Comparison of ENCODE assay signal across 20 cellular contexts in genomic region chr1:171802207-171802606, GRCh38. TPM values are rescaled to one million over a fixed set of nuclear protein-coding genes. Genes with fewer than 3 reads are reported as not detected.
DNase-seq lines count a peak whose midpoint lies in the region; ATAC-seq, FAIRE-seq and TF ChIP-seq lines count a peak whose summit lies in the region.
"Had no signal": no experiment of that assay in that cellular context is flagged by ENCODE, and none has a peak within 500 bp of the region (broad histone marks: within the 10 kb centered on the region; RNA-seq: fewer than 3 reads in every experiment).

No MANE protein-coding gene starts in this region.

- no peak overlapping the region for H4K5ac ChIP-seq in H9 (ENCODE audit: insufficient read length, low read depth, low read length)

- no peak overlapping the region for H3K4ac ChIP-seq in H9 (ENCODE audit: low read depth, low read length)

- no peak overlapping the region for H2BK5ac ChIP-seq in H9 (ENCODE audit: insufficient read length, low read length)

- FAIRE-seq in TTC549 (lab: Jason Lieb, UNC) = peak; percentile 39
- FAIRE-seq: RCC 7860 had no signal

- H2AK5ac ChIP-seq in H9 (ENCODE audit: insufficient read length, low read length) = no peak overlapping the region

- no peaks in the 10 kb centered on the region for H3K23me2 ChIP-seq in H9 (ENCODE audit: insufficient read length, low read depth, low read length, poor library complexity, severe bottlenecking)

- H2BK20ac ChIP-seq in H9 (ENCODE audit: low read depth, low read length, poor library complexity, severe bottlenecking) = no peak overlapping the region

- no peaks in the 10 kb centered on the region for H3K27me3 Mint-ChIP-seq in H9 (ENCODE audit: low read depth)
- H3K27me3 Mint-ChIP-seq in neural progenitor cell (ENCODE audit: insufficient read depth, low read depth) = peaks cover 4% of the 10 kb centered on the region
- no peaks in the 10 kb centered on the region for H3K27me3 Mint-ChIP-seq in progenitor cell of endocrine pancreas
- no peaks in the 10 kb centered on the region for H3K27me3 Mint-ChIP-seq in glutamatergic neuron (ENCODE audit: unreplicated experiment)
- H3K27me3 Mint-ChIP-seq: activated CD4-positive, alpha-beta T cell treated with anti-CD3 and anti-CD28 coated beads for 36 hours; memory B cell had no signal

- H3F3A ChIP-seq in neural progenitor cell (ENCODE audit: low read depth) = no peaks in the 10 kb centered on the region

- no peak overlapping the region for H3K56ac ChIP-seq in H9 (ENCODE audit: insufficient read length, low read depth, low read length)

- TF ChIP-seq CTCF in H9 (conservative IDR thresholded peaks at IDR 0.05) (peak; percentile 38; the same call in 2 of the 3 replicates), foreskin fibroblast (IDR thresholded peaks at IDR 0.05; ENCODE audit: low read depth, low read length) (peak; percentile 2), neural progenitor cell (IDR thresholded peaks at IDR 0.05) (peak; percentile 11), progenitor cell of endocrine pancreas (IDR thresholded peaks at IDR 0.05; ENCODE audit: unreplicated experiment) (no peak), glutamatergic neuron (IDR thresholded peaks at IDR 0.05; ENCODE audit: partially characterized antibody, unreplicated experiment) (no peak)

- H3K79me2 ChIP-seq in H9 (ENCODE audit: insufficient read depth, low read length) (no peaks in the 10 kb centered on the region), neural progenitor cell (ENCODE audit: low read depth) (no peaks in the 10 kb centered on the region)

- H3K4me2 ChIP-seq in H9 (ENCODE audit: insufficient read depth, insufficient read length, low read length) (no peak overlapping the region), neural progenitor cell (no peak overlapping the region)

- H3K27ac Mint-ChIP-seq in H9 = no peak overlapping the region
- H3K27ac Mint-ChIP-seq in neural progenitor cell = no peak overlapping the region
- H3K27ac Mint-ChIP-seq in progenitor cell of endocrine pancreas = no peak overlapping the region
- no peak overlapping the region for H3K27ac Mint-ChIP-seq in glutamatergic neuron (ENCODE audit: unreplicated experiment)
- H3K27ac Mint-ChIP-seq: activated CD4-positive, alpha-beta T cell treated with anti-CD3 and anti-CD28 coated beads for 36 hours; memory B cell had no signal

- no peaks in the 10 kb centered on the region for H3K79me1 ChIP-seq in H9 (ENCODE audit: insufficient read depth, low read depth, low read length, poor library complexity, severe bottlenecking)

- H2BK15ac ChIP-seq in H9 (ENCODE audit: low read depth, low read length) = no peak overlapping the region

- no peak overlapping the region for H3K14ac ChIP-seq in H9 (ENCODE audit: insufficient read depth, low read length)

- H3K18ac ChIP-seq in H9 (ENCODE audit: insufficient read length, low read depth, low read length) = no peak overlapping the region

- H3K27ac ChIP-seq in H9 (ENCODE audit: insufficient read length, low read depth, low read length) = no peak overlapping the region
- H3K27ac ChIP-seq in neural progenitor cell = no peak overlapping the region
- H3K27ac ChIP-seq: prostate gland had no signal

- H2BK12ac ChIP-seq in H9 (ENCODE audit: insufficient read length, low read depth, low read length) = no peak overlapping the region

- H3K4me1 ChIP-seq in H9 (ENCODE audit: insufficient read depth, low read length) (0 out of 2 replicates have a peak, but pooled peaks cover 2% of the 10 kb centered on the region), neural progenitor cell (no peaks in the 10 kb centered on the region)
- H3K4me1 ChIP-seq: prostate gland had no signal

- DNase-seq in H9 (no peak), foreskin fibroblast (peak in 1 of 2 donors; percentile 36), neural progenitor cell (ENCODE audit: low spot score) (no peak), progenitor cell of endocrine pancreas (ENCODE audit: low spot score, unreplicated experiment) (no peak), glutamatergic neuron (no peak), occipital lobe (lab: John Stamatoyannopoulos, UW) (no peak)
- DNase-seq: activated CD4-positive, alpha-beta T cell treated with anti-CD3 and anti-CD28 coated beads for 36 hours; activated naive CD4-positive, alpha-beta T cell treated with Interleukin-2 at 50 U/mL for 16 hours; activated T-cell treated with anti-CD3 and anti-CD28 coated beads, Interleukin-2, amount 50 U/mL, for 4 hours; Calu3; EL; left colon; NCI-H524 treated with DMSO at 0.1 percent for 48 hours; stimulated activated CD4-positive, alpha-beta T cell treated with anti-CD3 and anti-CD28 coated beads, Interleukin-4, amount 100 ng/mL, for 4 hours had no signal

- no peaks in the 10 kb centered on the region for H4K20me1 ChIP-seq in H9 (ENCODE audit: control insufficient read depth, insufficient read depth, insufficient read length)
- H4K20me1 ChIP-seq in neural progenitor cell (ENCODE audit: low read depth) = no peaks in the 10 kb centered on the region

- no peak overlapping the region for H2BK120ac ChIP-seq in H9 (ENCODE audit: low read depth, low read length, poor library complexity, severe bottlenecking)

- no peaks in the 10 kb centered on the region for H3K27me3 ChIP-seq in H9 (ENCODE audit: insufficient read depth, low read length)
- H3K27me3 ChIP-seq in neural progenitor cell = no peaks in the 10 kb centered on the region

- H3K36me3 Mint-ChIP-seq in H9 (ENCODE audit: insufficient read depth in 1 of 3, low read depth in 3 of 3) (peaks cover 0 to 11% (median 1%) of the 10 kb centered on the region in 3 experiments; a peak in 3 of 7 replicates), neural progenitor cell (peaks cover 7% of the 10 kb centered on the region), progenitor cell of endocrine pancreas (ENCODE audit: insufficient read depth) (no peaks in the 10 kb centered on the region), glutamatergic neuron (ENCODE audit: unreplicated experiment) (no peaks in the 10 kb centered on the region)

- no peak overlapping the region for H3K4me3 ChIP-seq in foreskin fibroblast (ENCODE audit: low read depth in 1 of 2, low read length in 2 of 2)
- no peak overlapping the region for H3K4me3 ChIP-seq in neural progenitor cell
- H3K4me3 ChIP-seq: prostate gland had no signal

- H3K9me3 Mint-ChIP-seq in H9 (no peaks in the 10 kb centered on the region), neural progenitor cell (no peaks in the 10 kb centered on the region), progenitor cell of endocrine pancreas (ENCODE audit: low read depth) (no peaks in the 10 kb centered on the region), glutamatergic neuron (ENCODE audit: unreplicated experiment) (no peaks in the 10 kb centered on the region)
- H3K9me3 Mint-ChIP-seq: activated T-cell treated with anti-CD3 and anti-CD28 coated beads, Interleukin-2, amount 50 U/mL, for 4 hours had no signal

- H3T11ph ChIP-seq in H9 (ENCODE audit: low read length) = no peak overlapping the region

- H4K91ac ChIP-seq in H9 (ENCODE audit: insufficient read length, low read depth, low read length) = no peak overlapping the region

- no peak overlapping the region for H4K8ac ChIP-seq in H9 (replicated peaks; ENCODE audit: insufficient read length, low read depth, low read length)

- H3K4me3 Mint-ChIP-seq in H9 (no peak overlapping the region), neural progenitor cell (no peak overlapping the region), progenitor cell of endocrine pancreas (ENCODE audit: low read depth) (no peak overlapping the region), glutamatergic neuron (ENCODE audit: unreplicated experiment) (no peak overlapping the region)
- H3K4me3 Mint-ChIP-seq: activated CD4-positive, alpha-beta T cell treated with anti-CD3 and anti-CD28 coated beads for 36 hours; activated T-cell treated with anti-CD3 and anti-CD28 coated beads, Interleukin-2, amount 50 U/mL, for 4 hours; CD14-positive monocyte; memory B cell had no signal

- H3K9me3 ChIP-seq in H9 (ENCODE audit: control insufficient read depth, low read depth, low read length) (no peaks in the 10 kb centered on the region), neural progenitor cell (ENCODE audit: low read depth) (no peaks in the 10 kb centered on the region)
- H3K9me3 ChIP-seq: prostate gland had no signal

- no peaks in the 10 kb centered on the region for H3K36me3 ChIP-seq in neural progenitor cell
- H3K36me3 ChIP-seq: prostate gland had no signal

- WGBS in H9 (ENCODE audit: extremely low coverage, insufficient read length, low lambda C conversion rate) = no CpG with 5 or more reads among the region's 3 CpGs

- H3K9ac ChIP-seq in H9 (ENCODE audit: extremely low read depth, insufficient read length, low read length) (no peak overlapping the region), neural progenitor cell (no peak overlapping the region)

- H2AFZ ChIP-seq in H9 (ENCODE audit: low read length) = no peak overlapping the region
- H2AFZ ChIP-seq in neural progenitor cell (replicated peaks) = no peak overlapping the region

- no peak for ATAC-seq in HG03045 (IDR thresholded peaks at IDR 0.05; ENCODE audit: unreplicated experiment)

- H3K23ac ChIP-seq in H9 (ENCODE audit: insufficient read length, low read depth, low read length) = no peak overlapping the region

- H3K4me1 Mint-ChIP-seq in H9 (peaks cover 18 to 26% of the 10 kb centered on the region in 2 experiments), neural progenitor cell (peaks cover 18% of the 10 kb centered on the region), progenitor cell of endocrine pancreas (ENCODE audit: low read depth) (no peaks in the 10 kb centered on the region), glutamatergic neuron (ENCODE audit: low read depth, unreplicated experiment) (no peaks in the 10 kb centered on the region)

RNA-seq across cellular contexts. Expression of gene METTL13, which starts 20.7 kb away (rescaled TPM):
- 64.5 and 66.7 TPM in 2 replicates for total RNA-seq in H9 (2021)
- total RNA-seq in neural progenitor cell (ENCODE audit: low replicate concordance) = 19.5 and 26.3 TPM in 2 replicates
- total RNA-seq in progenitor cell of endocrine pancreas = 30.8 and 32.7 TPM in 2 replicates
- 21.4 TPM for total RNA-seq in glutamatergic neuron (ENCODE audit: unreplicated experiment)
- 20.9 TPM for total RNA-seq in occipital lobe

RNA-seq across cellular contexts. Expression of gene DNM3, which starts 39.1 kb away (rescaled TPM):
- total RNA-seq in H9 (2021) = 2.7 and 3.3 TPM in 2 replicates
- total RNA-seq in neural progenitor cell (ENCODE audit: low replicate concordance) = 1.1 and 1.2 TPM in 2 replicates
- total RNA-seq in progenitor cell of endocrine pancreas = 0.48 and 1.1 TPM in 2 replicates
- 11.4 TPM for total RNA-seq in glutamatergic neuron (ENCODE audit: unreplicated experiment)
- total RNA-seq in occipital lobe = 115 TPM

Comparison
In these comparisons a context has a peak if more than half of its experiments do, and no peak if none do; other contexts are left out.
1. CTCF ChIP-seq: peak in H9 (single experiment), foreskin fibroblast (single experiment) and neural progenitor cell (single experiment); none in progenitor cell of endocrine pancreas (single experiment) and glutamatergic neuron (single experiment).